Comparison of ENCODE assay signal across 8 cellular contexts in genomic region chr1:53325326-53326087, GRCh38. TPM values are rescaled to one million over a fixed set of nuclear protein-coding genes. Genes with fewer than 3 reads are reported as not detected.
DNase-seq lines count a peak whose midpoint lies in the region; ATAC-seq and TF ChIP-seq lines count a peak whose summit lies in the region.

No MANE protein-coding gene starts in this region.

- H3K4me3 ChIP-seq in AG09309 (ENCODE audit: control insufficient read depth, low read depth, low read length) (peak overlapping the region; percentile 92), Karpas-422 (ENCODE audit: low read length) (peak overlapping the region; percentile 84), muscle layer of colon (ENCODE audit: low read depth in 1 of 2, low read length in 2 of 2) (peak overlapping the region; percentile 67 to 80)

- peaks cover 14% of the 10 kb centered on the region for H3K4me1 Mint-ChIP-seq in chondrocyte (ENCODE audit: low read depth)

- H3K36me3 Mint-ChIP-seq in chondrocyte (ENCODE audit: low read depth), result peaks cover 7% of the 10 kb centered on the region

- H3K9ac ChIP-seq in Karpas-422 (ENCODE audit: low read length) (peak overlapping the region; percentile 77), muscle layer of colon (ENCODE audit: low read length) (no peak overlapping the region)

- ATAC-seq in HG03097 (IDR thresholded peaks at IDR 0.05; ENCODE audit: low FRiP score, unreplicated experiment) (no peak), GM21423 (IDR thresholded peaks at IDR 0.05; ENCODE audit: unreplicated experiment) (no peak)

- no peaks in the 10 kb centered on the region for H3K9me3 Mint-ChIP-seq in chondrocyte (ENCODE audit: low read depth)

- H3K36me3 ChIP-seq in Karpas-422 (ENCODE audit: insufficient read depth, low read length) (peaks cover 34% of the 10 kb centered on the region; the same call in 1 of the 2 replicates), muscle layer of colon (ENCODE audit: insufficient read depth, low read length) (no peaks in the 10 kb centered on the region)

- H3K4me1 ChIP-seq in Karpas-422 (ENCODE audit: low read length) (peaks cover 45% of the 10 kb centered on the region), muscle layer of colon (ENCODE audit: insufficient read depth, low read length) (peaks cover 13% of the 10 kb centered on the region)

- H3K79me2 ChIP-seq in Karpas-422 (ENCODE audit: low read length), result peaks cover 69% of the 10 kb centered on the region

- peaks cover 31% of the 10 kb centered on the region; the same call in 1 of the 2 replicates for H4K20me1 ChIP-seq in Karpas-422 (ENCODE audit: insufficient read depth, low read depth, low read length)

- DNase-seq in AG09309 (ENCODE audit: low read depth) (no peak), Karpas-422 (no peak), chondrocyte (ENCODE audit: low spot score) (peak; percentile 83), cerebellum (ENCODE audit: low spot score) (no peak), GM19238 (ENCODE audit: insufficient read length, low spot score) (no peak)

- H3K9me3 ChIP-seq in Karpas-422 (ENCODE audit: low read length) (no peaks in the 10 kb centered on the region), muscle layer of colon (ENCODE audit: low read length) (no peaks in the 10 kb centered on the region)

- H3K27ac ChIP-seq in Karpas-422 (ENCODE audit: low read length), result peak overlapping the region; percentile 85
- no peak overlapping the region for H3K27ac ChIP-seq in muscle layer of colon (ENCODE audit: low read depth, low read length)

- peak overlapping the region; percentile 93 for H3K4me2 ChIP-seq in Karpas-422 (ENCODE audit: low read depth, low read length, poor library complexity, severe bottlenecking)

- H3K27ac Mint-ChIP-seq in chondrocyte (ENCODE audit: unreplicated experiment), result peak overlapping the region; percentile 90

- H3K27me3 ChIP-seq in Karpas-422 (ENCODE audit: low read length), result no peaks in the 10 kb centered on the region
- no peaks in the 10 kb centered on the region for H3K27me3 ChIP-seq in muscle layer of colon (ENCODE audit: control insufficient read depth in 1 of 2, insufficient read depth in 2 of 2, low read length in 2 of 2)

- H2AFZ ChIP-seq in Karpas-422 (ENCODE audit: low read length), result no peak overlapping the region

- no peak for TF ChIP-seq CTCF in AG09309 (IDR thresholded peaks at IDR 0.05; ENCODE audit: control insufficient read depth, insufficient read depth, low read depth, low read length, missing control alignments)
- no peak for TF ChIP-seq CTCF in chondrocyte (IDR thresholded peaks at IDR 0.05)

- H3K4me3 Mint-ChIP-seq in chondrocyte (ENCODE audit: unreplicated experiment), result peak overlapping the region; percentile 86

- no peaks in the 10 kb centered on the region for H3K9me2 ChIP-seq in Karpas-422 (replicated peaks; ENCODE audit: insufficient read depth, low read length)

- H3K27me3 Mint-ChIP-seq in chondrocyte (ENCODE audit: low read depth), result no peaks in the 10 kb centered on the region

RNA-seq across cellular contexts. Expression of gene LRP8, which starts 2.4 kb away (rescaled TPM):
- 26.7 and 35.4 TPM in 2 replicates for total RNA-seq in Karpas-422 (2014; rRNA removed; shearing (Covaris generic); ENCODE audit: low replicate concordance)
- total RNA-seq in chondrocyte (7.1 to 14.5 TPM (median 8.3 TPM) in 3 replicates), cerebellum (74.2 TPM)
